In genomic region chr17:49722066-49722465, GRCh38 we compare ENCODE assay signal across 21 cellular contexts. TPM values are rescaled to one million over a fixed set of nuclear protein-coding genes. Genes with fewer than 3 reads are reported as not detected.
A peak's percentile ranks its signal among the peaks of the same experiment; 100 is the strongest.
DNase-seq lines count a peak whose midpoint lies in the region; ATAC-seq and TF ChIP-seq lines count a peak whose summit lies in the region.
"Had no signal": no experiment of that assay in that cellular context is flagged by ENCODE, and none has a peak within 500 bp of the region (broad histone marks: within the 10 kb centered on the region; RNA-seq: fewer than 3 reads in every experiment).

No MANE protein-coding gene starts in this region.

- H4K91ac ChIP-seq in H9 (ENCODE audit: insufficient read length, low read depth, low read length) = no peak overlapping the region

- no peak overlapping the region for H2BK20ac ChIP-seq in H9 (ENCODE audit: low read depth, low read length, poor library complexity, severe bottlenecking)

- H2AK5ac ChIP-seq in H9 (ENCODE audit: insufficient read length, low read length) (no peak overlapping the region), mesendoderm (ENCODE audit: low read length) (no peak overlapping the region)

- H3K4me2 ChIP-seq in H9 (ENCODE audit: insufficient read depth, insufficient read length, low read length) (no peak overlapping the region), mesendoderm (ENCODE audit: low read length) (no peak overlapping the region)

- no peak overlapping the region for H4K5ac ChIP-seq in H9 (ENCODE audit: insufficient read length, low read depth, low read length)
- no peak overlapping the region for H4K5ac ChIP-seq in mesendoderm (ENCODE audit: low read length)

- no peak overlapping the region for H3K14ac ChIP-seq in H9 (ENCODE audit: insufficient read depth, low read length)

- no CpG with 5 or more reads among the region's 3 CpGs for WGBS in H9 (ENCODE audit: extremely low coverage, insufficient read length, low lambda C conversion rate)
- WGBS in mesendoderm (ENCODE audit: extremely low coverage, insufficient coverage, low lambda C conversion rate) = no CpG with 5 or more reads among the region's 3 CpGs
- 94 to 100% (median 100%) methylated on average over 3 of the region's 3 CpGs for WGBS in spleen, 5 donors

- H2AFZ ChIP-seq in H9 (ENCODE audit: low read length) = no peak overlapping the region

- H3K4me1 ChIP-seq in H9 (ENCODE audit: insufficient read depth, low read length) (no peaks in the 10 kb centered on the region), mesendoderm (ENCODE audit: control insufficient read depth, low read depth, low read length) (no peaks in the 10 kb centered on the region), spleen (peaks cover 5 to 77% (median 35%) of the 10 kb centered on the region in 6 donors)

- H3K27ac Mint-ChIP-seq in activated CD4-positive, alpha-beta T cell treated with anti-CD3 and anti-CD28 coated beads, Interleukin-2, amount 10 ng/mL, durations not matched to agents 7 days and 5 days = peak overlapping the region; percentile 41
- peak overlapping the region in 2 of 3 experiments; percentile 19 to 83; a peak in 1 of 7 replicates for H3K27ac Mint-ChIP-seq in H9
- H3K27ac Mint-ChIP-seq: activated CD4-positive, alpha-beta T cell treated with anti-CD3 and anti-CD28 coated beads, Interleukin-2, amount 10 ng/mL, durations not matched to agents 24 days and 14 days had no signal

- H3K4ac ChIP-seq in H9 (ENCODE audit: low read depth, low read length) (no peak overlapping the region), mesendoderm (ENCODE audit: low read depth, low read length) (no peak overlapping the region)

- H3K9ac ChIP-seq in H9 (ENCODE audit: extremely low read depth, insufficient read length, low read length) (no peak overlapping the region), mesendoderm (ENCODE audit: low read length) (no peak overlapping the region)

- no peaks in the 10 kb centered on the region for H3K9me3 ChIP-seq in H9 (ENCODE audit: control insufficient read depth, low read depth, low read length)
- peaks cover 0 to 3% (median 0%) of the 10 kb centered on the region in 8 donors for H3K9me3 ChIP-seq in spleen
- H3K9me3 ChIP-seq: SJCRH30, thyroid gland had no signal

- CTCF ChIA-PET in activated CD4-positive, alpha-beta T cell treated with anti-CD3 and anti-CD28 coated beads, Interleukin-2, amount 10 ng/mL, durations not matched to agents 7 days and 5 days (lab: Charles Lee) = interaction anchor here (0.6 to 6.2 kb wide), 8 partner anchors 10 to 152 kb away, joined by 3 to 31 read pairs (median 4); partner anchors contain the start of gene SLC35B1

- no peak for ATAC-seq in HG03095 (IDR thresholded peaks at IDR 0.05; ENCODE audit: unreplicated experiment)
- ATAC-seq: esophagus mucosa had no signal

- POLR2A ChIA-PET in activated CD4-positive, alpha-beta T cell treated with anti-CD3 and anti-CD28 coated beads, Interleukin-2, amount 10 ng/mL, durations not matched to agents 7 days and 5 days (lab: Charles Lee) = no interaction called here

- H3K79me1 ChIP-seq in H9 (ENCODE audit: insufficient read depth, low read depth, low read length, poor library complexity, severe bottlenecking) = peaks cover 8% of the 10 kb centered on the region
- H3K79me1 ChIP-seq in mesendoderm (ENCODE audit: low read length) = no peaks in the 10 kb centered on the region

- no peaks in the 10 kb centered on the region for H4K20me1 ChIP-seq in H9 (ENCODE audit: control insufficient read depth, insufficient read depth, insufficient read length)

- no peaks in the 10 kb centered on the region for H3K27me3 ChIP-seq in H9 (ENCODE audit: insufficient read depth, low read length)
- no peaks in the 10 kb centered on the region for H3K27me3 ChIP-seq in mesendoderm (ENCODE audit: insufficient read depth, low read length, poor library complexity)
- H3K27me3 ChIP-seq in spleen (replicated peaks in 1 of 7) = no peaks in the 10 kb centered on the region
- H3K27me3 ChIP-seq: SJCRH30, thyroid gland had no signal

- H3K4me3 ChIP-seq in mesendoderm (ENCODE audit: low read length) (no peak overlapping the region), spleen (no peak overlapping the region)
- H3K4me3 ChIP-seq: thyroid gland had no signal

- intact Hi-C loops in spleen (cut with DNase I; ENCODE audit: low total_unique reads) = no loop called here

- no peak overlapping the region for H3K23ac ChIP-seq in H9 (ENCODE audit: insufficient read length, low read depth, low read length)
- H3K23ac ChIP-seq in mesendoderm (ENCODE audit: low read length) = no peak overlapping the region

- H3K36me3 Mint-ChIP-seq in activated CD4-positive, alpha-beta T cell treated with anti-CD3 and anti-CD28 coated beads, Interleukin-2, amount 10 ng/mL, durations not matched to agents 7 days and 5 days (ENCODE audit: low read depth) = peaks cover 61% of the 10 kb centered on the region
- peaks cover 30 to 69% (median 62%) of the 10 kb centered on the region in 3 experiments for H3K36me3 Mint-ChIP-seq in H9 (ENCODE audit: insufficient read depth in 1 of 3, low read depth in 3 of 3)

- H3K23me2 ChIP-seq in H9 (ENCODE audit: insufficient read length, low read depth, low read length, poor library complexity, severe bottlenecking) = no peaks in the 10 kb centered on the region

- no peak overlapping the region for H3K18ac ChIP-seq in H9 (ENCODE audit: insufficient read length, low read depth, low read length)
- H3K18ac ChIP-seq in mesendoderm (ENCODE audit: low read length) = no peak overlapping the region

- no peak overlapping the region for H3K4me3 Mint-ChIP-seq in activated CD4-positive, alpha-beta T cell treated with anti-CD3 and anti-CD28 coated beads, Interleukin-2, amount 10 ng/mL, durations not matched to agents 7 days and 5 days
- H3K4me3 Mint-ChIP-seq in H9 = no peak overlapping the region
- H3K4me3 Mint-ChIP-seq: activated CD4-positive, alpha-beta T cell treated with anti-CD3 and anti-CD28 coated beads, Interleukin-2, amount 10 ng/mL, durations not matched to agents 24 days and 14 days had no signal

- no peak overlapping the region for H3K56ac ChIP-seq in H9 (ENCODE audit: insufficient read length, low read depth, low read length)
- H3K56ac ChIP-seq in mesendoderm (ENCODE audit: low read length) = peak overlapping the region; percentile 42

- no peaks in the 10 kb centered on the region for H3K36me3 ChIP-seq in mesendoderm (ENCODE audit: control insufficient read depth, insufficient read depth, low read length)
- peaks cover 6 to 98% (median 75%) of the 10 kb centered on the region in 6 donors for H3K36me3 ChIP-seq in spleen

- peaks cover 21% of the 10 kb centered on the region for H3K4me1 Mint-ChIP-seq in activated CD4-positive, alpha-beta T cell treated with anti-CD3 and anti-CD28 coated beads, Interleukin-2, amount 10 ng/mL, durations not matched to agents 7 days and 5 days
- H3K4me1 Mint-ChIP-seq in H9 = 0 out of 4 replicates have a peak, but pooled peaks cover 0 to 3% of the 10 kb centered on the region in 2 experiments

- no peak for TF ChIP-seq POLR2A in spleen (IDR thresholded peaks at IDR 0.05)

- no peaks in the 10 kb centered on the region for H3K27me3 Mint-ChIP-seq in activated CD4-positive, alpha-beta T cell treated with anti-CD3 and anti-CD28 coated beads, Interleukin-2, amount 10 ng/mL, durations not matched to agents 7 days and 5 days
- H3K27me3 Mint-ChIP-seq in H9 (ENCODE audit: low read depth) = no peaks in the 10 kb centered on the region
- H3K27me3 Mint-ChIP-seq: activated CD4-positive, alpha-beta T cell treated with anti-CD3 and anti-CD28 coated beads, Interleukin-2, amount 10 ng/mL, durations not matched to agents 24 days and 14 days had no signal

- no peak overlapping the region for H3K27ac ChIP-seq in H9 (ENCODE audit: insufficient read length, low read depth, low read length)
- no peak overlapping the region for H3K27ac ChIP-seq in mesendoderm (ENCODE audit: low read depth, low read length)
- peak overlapping the region in 5 of 8 donors; percentile 44 to 65 (median 64) for H3K27ac ChIP-seq in spleen
- H3K27ac ChIP-seq: 22Rv1 had no signal

- no peak overlapping the region for H2BK120ac ChIP-seq in H9 (ENCODE audit: low read depth, low read length, poor library complexity, severe bottlenecking)
- no peak overlapping the region for H2BK120ac ChIP-seq in mesendoderm (ENCODE audit: low read depth, low read length)

- H2BK15ac ChIP-seq in H9 (ENCODE audit: low read depth, low read length) (no peak overlapping the region), mesendoderm (replicated peaks; ENCODE audit: low read depth) (no peak overlapping the region)

- H4K8ac ChIP-seq in H9 (replicated peaks; ENCODE audit: insufficient read length, low read depth, low read length) = no peak overlapping the region
- no peak overlapping the region for H4K8ac ChIP-seq in mesendoderm (ENCODE audit: low read depth, low read length)

- H3K79me2 ChIP-seq in H9 (ENCODE audit: insufficient read depth, low read length) (no peaks in the 10 kb centered on the region), mesendoderm (ENCODE audit: control insufficient read depth, insufficient read depth, low read length) (no peaks in the 10 kb centered on the region)

- no peak for TF ChIP-seq CTCF in H9 (conservative IDR thresholded peaks at IDR 0.05)
- no peak for TF ChIP-seq CTCF in spleen (IDR thresholded peaks at IDR 0.05 in 8 of 11, conservative IDR thresholded peaks at IDR 0.05 in 3 of 11)

- H3T11ph ChIP-seq in H9 (ENCODE audit: low read length) = no peak overlapping the region

- DNase-seq in activated CD4-positive, alpha-beta T cell treated with anti-CD3 and anti-CD28 coated beads, Interleukin-2, amount 10 ng/mL, durations not matched to agents 7 days and 5 days = no peak
- DNase-seq in activated CD4-positive, alpha-beta T cell treated with anti-CD3 and anti-CD28 coated beads, Interleukin-2, amount 50 U/mL, for 48 hours = no peak
- DNase-seq in H9 (no peak), mesendoderm (peak; percentile 22), spleen (no peak), GM19240 (ENCODE audit: insufficient read length, low spot score) (no peak), NCI-H226 (no peak)
- DNase-seq: activated CD4-positive, alpha-beta T cell treated with anti-CD3 and anti-CD28 coated beads, Interleukin-2, amount 10 ng/mL, durations not matched to agents 24 days and 14 days; caudate nucleus; effector CD4-positive, alpha-beta T cell; HCEC 1CT; Kasumi-1; NCI-H1930; NCI-H345; nucleus accumbens; SJCRH30; T-helper 1 cell; thyroid gland had no signal

- no peak overlapping the region for H2BK12ac ChIP-seq in H9 (ENCODE audit: insufficient read length, low read depth, low read length)

- no peaks in the 10 kb centered on the region for H3K9me3 Mint-ChIP-seq in activated CD4-positive, alpha-beta T cell treated with anti-CD3 and anti-CD28 coated beads, Interleukin-2, amount 10 ng/mL, durations not matched to agents 7 days and 5 days
- no peaks in the 10 kb centered on the region for H3K9me3 Mint-ChIP-seq in H9
- H3K9me3 Mint-ChIP-seq: activated CD4-positive, alpha-beta T cell treated with anti-CD3 and anti-CD28 coated beads, Interleukin-2, amount 10 ng/mL, durations not matched to agents 24 days and 14 days had no signal

- no peak overlapping the region for H2BK5ac ChIP-seq in H9 (ENCODE audit: insufficient read length, low read length)
- no peak overlapping the region for H2BK5ac ChIP-seq in mesendoderm (ENCODE audit: low read length)

RNA-seq across cellular contexts. Expression of gene SLC35B1, which starts 14.3 kb away (rescaled TPM):
- total RNA-seq in activated CD4-positive, alpha-beta T cell treated with anti-CD3 and anti-CD28 coated beads, Interleukin-2, amount 10 ng/mL, durations not matched to agents 7 days and 5 days = 10 to 100 TPM; 55.8 to 70.1 TPM
- 55.5 and 58.9 TPM in 2 replicates for total RNA-seq in H9 (2021)
- polyA plus RNA-seq in mesendoderm (2013, experiment 1 of 2) = 59.4 TPM
- 58.0 TPM for polyA plus RNA-seq in mesendoderm (2013, experiment 2 of 2)
- 10 to 100 TPM; 37.0 to 69.9 (median 48.5) TPM for total RNA-seq in spleen
- 10 to 100 TPM; 23.7 to 42.0 (median 37.5) TPM for polyA plus RNA-seq in spleen

RNA-seq across cellular contexts. Expression of gene FAM117A, which starts 41.9 kb away (rescaled TPM):
- 10 to 100 TPM; 30.6 to 34.1 TPM for total RNA-seq in activated CD4-positive, alpha-beta T cell treated with anti-CD3 and anti-CD28 coated beads, Interleukin-2, amount 10 ng/mL, durations not matched to agents 7 days and 5 days
- total RNA-seq in H9 (2021) (21.1 and 21.3 TPM in 2 replicates), spleen (10 to 100 TPM; 43.1 to 87.4 (median 47.8) TPM)
- 18.5 TPM for polyA plus RNA-seq in mesendoderm (2013, experiment 1 of 2)
- 19.6 TPM for polyA plus RNA-seq in mesendoderm (2013, experiment 2 of 2)
- 10 to 100 TPM; 15.6 to 36.7 (median 17.5) TPM for polyA plus RNA-seq in spleen

RNA-seq across cellular contexts. Expression of gene SPOP, which starts 44.2 kb away (rescaled TPM):
- 10 to 100 TPM; 64.1 to 68.1 TPM for total RNA-seq in activated CD4-positive, alpha-beta T cell treated with anti-CD3 and anti-CD28 coated beads, Interleukin-2, amount 10 ng/mL, durations not matched to agents 7 days and 5 days
- total RNA-seq in H9 (2021) = 33.7 and 35.0 TPM in 2 replicates
- 16.4 TPM for polyA plus RNA-seq in mesendoderm (2013, experiment 1 of 2)
- 17.2 TPM for polyA plus RNA-seq in mesendoderm (2013, experiment 2 of 2)
- 10 to 100 TPM; 54.6 to 86.4 (median 77.5) TPM for total RNA-seq in spleen
- 10 to 100 TPM; 23.7 to 35.7 (median 29.9) TPM for polyA plus RNA-seq in spleen

Comparison
In these comparisons a context has a peak if more than half of its experiments do, and no peak if none do; other contexts are left out.
1. H3K27ac ChIP-seq: peak in spleen (5 of 8); none in H9 (single experiment) and mesendoderm (single experiment).